ENCODE assay signal across 8 cellular contexts in the genomic region with DNA sequence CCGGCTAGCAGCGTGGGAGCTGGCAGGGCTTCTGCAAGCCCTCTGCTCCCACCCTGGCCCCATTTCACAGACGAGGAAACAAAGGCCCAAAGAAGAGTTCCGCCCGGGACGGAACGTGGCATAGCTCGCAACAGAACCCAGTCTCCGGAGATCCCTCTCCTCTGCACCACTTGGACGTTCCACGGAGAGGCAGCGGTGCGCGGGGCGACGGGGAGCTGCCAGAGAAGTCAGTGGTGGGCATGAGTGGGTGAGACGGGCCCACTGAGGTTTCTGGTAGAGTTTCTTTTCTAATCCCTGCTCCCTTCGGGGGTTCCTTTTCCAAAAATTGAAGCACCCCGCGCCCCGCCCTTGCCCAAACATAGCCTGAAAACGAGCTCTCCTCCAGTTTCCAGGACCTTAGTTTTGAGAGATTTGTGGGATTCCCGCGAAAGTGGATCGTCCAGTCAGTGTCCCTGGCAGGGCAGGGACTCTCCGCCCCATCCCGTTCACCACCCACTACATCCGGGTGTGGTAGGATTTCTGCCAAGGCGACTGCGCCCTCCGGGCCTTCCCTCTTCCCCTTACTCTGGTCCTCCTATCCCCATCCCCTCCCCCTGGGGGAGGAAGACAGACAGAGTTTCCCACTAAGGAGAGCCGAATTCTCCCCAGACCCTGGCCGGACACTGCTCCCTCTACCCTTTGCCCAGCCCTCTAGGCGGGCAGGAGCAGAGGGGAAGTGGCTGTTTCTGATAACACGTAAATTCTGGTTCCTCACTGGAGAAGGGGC. TPM values are rescaled to one million over a fixed set of nuclear protein-coding genes. Genes with fewer than 3 reads are reported as not detected.
DNase-seq lines count a peak whose midpoint lies in the region; ATAC-seq and TF ChIP-seq lines count a peak whose summit lies in the region.

No MANE protein-coding gene starts in this region.

- H3K79me2 ChIP-seq in GM23248 (ENCODE audit: insufficient read depth), result peaks cover 11% of the 10 kb centered on the region

- in situ Hi-C loops in GM23248 (cut with MboI), result no loop called here

- peak overlapping the region; percentile 76 for H3K4me3 ChIP-seq in GM23248
- peak overlapping the region; percentile 80 for H3K4me3 ChIP-seq in NT2/D1 (ENCODE audit: insufficient read length, low read depth)

- H3K9me3 ChIP-seq in GM23248 (ENCODE audit: low read depth), result no peaks in the 10 kb centered on the region
- no peaks in the 10 kb centered on the region for H3K9me3 ChIP-seq in NT2/D1 (ENCODE audit: insufficient read depth, low read length)

- DNase-seq in ELR (ENCODE audit: low read depth) (peak; percentile 55), GM23248 (peak; percentile 72), NT2/D1 (ENCODE audit: low read depth, low spot score) (no peak), chondrocyte (ENCODE audit: low spot score) (no peak), DMS79 treated with DMSO at 0.1 percent for 48 hours (lab: John Stamatoyannopoulos, UW) (no peak), DMS 273 (lab: John Stamatoyannopoulos, UW; ENCODE audit: unreplicated experiment) (no peak)
- DNase-seq in stimulated activated naive CD8-positive, alpha-beta T cell treated with anti-CD3 and anti-CD28 coated beads, Interleukin-15, Interleukin-2, amounts not matched to agents 100 U/mL and 50 U/mL, for 24 hours, result peak; percentile 13

- H3K4me1 Mint-ChIP-seq in chondrocyte (ENCODE audit: low read depth), result peaks cover 21% of the 10 kb centered on the region

- 5 to 7% methylated on average over 31 to 35 of the region's 35 CpGs for WGBS in GM23248 (ENCODE audit: low coverage in 1 of 2, low lambda C conversion rate in 2 of 2, missing lambda C conversion rate in 2 of 2), 2 experiments

- no peaks in the 10 kb centered on the region for H3K36me3 Mint-ChIP-seq in chondrocyte (ENCODE audit: low read depth)

- no peaks in the 10 kb centered on the region for H3K9me3 Mint-ChIP-seq in chondrocyte (ENCODE audit: low read depth)

- H3F3A ChIP-seq in GM23248 (ENCODE audit: insufficient read depth), result no peaks in the 10 kb centered on the region

- no peak overlapping the region for H3K27ac ChIP-seq in GM23248
- H3K27ac ChIP-seq in layer of hippocampus (ENCODE audit: low read depth, low read length), result peak overlapping the region; percentile 85

- peaks cover 4% of the 10 kb centered on the region for H3K4me1 ChIP-seq in GM23248 (ENCODE audit: insufficient read depth)
- peaks cover 7% of the 10 kb centered on the region for H3K4me1 ChIP-seq in NT2/D1 (ENCODE audit: insufficient read depth, insufficient read length)

- peak overlapping the region; percentile 87 for H3K4me2 ChIP-seq in GM23248 (ENCODE audit: unreplicated experiment)

- peak overlapping the region; percentile 87 for H3K27ac Mint-ChIP-seq in chondrocyte (ENCODE audit: unreplicated experiment)

- H3K9ac ChIP-seq in GM23248 (peak overlapping the region; percentile 66), NT2/D1 (ENCODE audit: insufficient read length, low read depth) (peak overlapping the region; percentile 67)

- H4K20me1 ChIP-seq in GM23248 (ENCODE audit: insufficient read depth), result no peaks in the 10 kb centered on the region

- H3K36me3 ChIP-seq in GM23248 (ENCODE audit: low read depth) (no peaks in the 10 kb centered on the region), NT2/D1 (ENCODE audit: insufficient read depth, insufficient read length, low read length) (peaks cover 16% of the 10 kb centered on the region)

- peak overlapping the region; percentile 74 for H3K4me3 Mint-ChIP-seq in chondrocyte (ENCODE audit: unreplicated experiment)

- no peaks in the 10 kb centered on the region for H3K9me2 ChIP-seq in GM23248 (ENCODE audit: insufficient read depth)

- H3K27me3 ChIP-seq in GM23248 (replicated peaks; ENCODE audit: insufficient read depth) (no peaks in the 10 kb centered on the region), NT2/D1 (ENCODE audit: insufficient read depth, insufficient read length) (no peaks in the 10 kb centered on the region), layer of hippocampus (ENCODE audit: control insufficient read depth, insufficient read depth, low read length) (no peaks in the 10 kb centered on the region)

- H2AFZ ChIP-seq in GM23248, result peak overlapping the region; percentile 90

- peak; percentile 61 for TF ChIP-seq CTCF in chondrocyte (IDR thresholded peaks at IDR 0.05)

- H3K27me3 Mint-ChIP-seq in chondrocyte (ENCODE audit: low read depth), result peaks cover 12% of the 10 kb centered on the region

- ATAC-seq in stimulated activated naive CD8-positive, alpha-beta T cell treated with anti-CD3 and anti-CD28 coated beads, Interleukin-15, Interleukin-2, amounts not matched to agents 100 U/mL and 50 U/mL, for 24 hours, result peak; percentile 12

RNA-seq across cellular contexts. Expression of a gene that starts 0.8 kb away (rescaled TPM):
- 0.76 and 5.2 TPM in 2 replicates for total RNA-seq in GM23248 (2014; rRNA removed; shearing (Covaris generic))
- polyA plus RNA-seq in GM23248 (2016; fragmentation: Nextera tagmentation; extraction: Ambion mirVana), result 1.0 and 1.3 TPM in 2 replicates
- 9.1 to 10.3 TPM (median 9.7 TPM) in 3 replicates for total RNA-seq in chondrocyte

Comparison
In these comparisons a context has a peak if more than half of its experiments do, and no peak if none do; other contexts are left out.
1. DNase-seq: peak in ELR (single experiment), GM23248 (single experiment) and stimulated activated naive CD8-positive, alpha-beta T cell treated with anti-CD3 and anti-CD28 coated beads, Interleukin-15, Interleukin-2, amounts not matched to agents 100 U/mL and 50 U/mL, for 24 hours (single experiment); none in NT2/D1 (single experiment), chondrocyte (single experiment), DMS79 treated with DMSO at 0.1 percent for 48 hours (single experiment) and DMS 273 (single experiment).